ENCODE assay signal across 17 cellular contexts in genomic region chr7:6475433-6476186, GRCh38. TPM values are rescaled to one million over a fixed set of nuclear protein-coding genes. Genes with fewer than 3 reads are reported as not detected.
A peak's percentile ranks its signal among the peaks of the same experiment; 100 is the strongest.
DNase-seq lines count a peak whose midpoint lies in the region; ATAC-seq and TF ChIP-seq lines count a peak whose summit lies in the region.
"Had no signal": no experiment of that assay in that cellular context is flagged by ENCODE, and none has a peak within 500 bp of the region (broad histone marks: within the 10 kb centered on the region; RNA-seq: fewer than 3 reads in every experiment).

No MANE protein-coding gene starts in this region.

- H3K27me3 ChIP-seq in GM23248 (replicated peaks; ENCODE audit: insufficient read depth) = no peaks in the 10 kb centered on the region
- H3K27me3 ChIP-seq: upper lobe of left lung had no signal

- peaks cover 59% of the 10 kb centered on the region; the same call in 1 of the 2 replicates for H4K20me1 ChIP-seq in GM23248 (ENCODE audit: insufficient read depth)

- no peak for DNase-seq in activated CD4-positive, alpha-beta T cell treated with anti-CD3 and anti-CD28 coated beads for 36 hours
- no peak for DNase-seq in activated CD4-positive, alpha-beta T cell treated with anti-CD3 and anti-CD28 coated beads, Interleukin-2, amount 50 U/mL, for 48 hours
- DNase-seq in GM23248 (peak; percentile 40), osteocyte (ENCODE audit: extremely low spot score, unreplicated experiment) (no peak)
- no peak for DNase-seq in activated CD4-positive, CD25-positive, alpha-beta regulatory T cell (lab: John Stamatoyannopoulos, UW)
- DNase-seq: cerebellar nuclear complex; DMS79 treated with DMSO at 0.1 percent for 48 hours; NCI-H1694 treated with DMSO at 0.1 percent for 48 hours; NCI-H510A; Right ventricle myocardium superior; stimulated activated naive CD8-positive, alpha-beta T cell treated with anti-CD3 and anti-CD28 coated beads, Interleukin-15, Interleukin-2, amounts not matched to agents 100 U/mL and 50 U/mL, for 24 hours; upper lobe of left lung had no signal

- in situ Hi-C loops in GM23248 (cut with MboI) = no loop called here

- H3F3A ChIP-seq in GM23248 (ENCODE audit: insufficient read depth) = peaks cover 42% of the 10 kb centered on the region

- no peaks in the 10 kb centered on the region for H3K9me2 ChIP-seq in GM23248 (ENCODE audit: insufficient read depth)

- H3K4me2 ChIP-seq in GM23248 (ENCODE audit: unreplicated experiment) = no peak overlapping the region

- H3K9me3 Mint-ChIP-seq in activated CD4-positive, alpha-beta T cell treated with anti-CD3 and anti-CD28 coated beads for 36 hours (ENCODE audit: low read depth) = no peaks in the 10 kb centered on the region
- H3K9me3 Mint-ChIP-seq in osteocyte (ENCODE audit: unreplicated experiment) = no peaks in the 10 kb centered on the region
- H3K9me3 Mint-ChIP-seq: CD14-positive monocyte had no signal

- H3K36me3 ChIP-seq in GM23248 (ENCODE audit: low read depth) = peaks cover 49% of the 10 kb centered on the region

- peak overlapping the region; percentile 31; the same call in 1 of the 2 replicates for H3K27ac ChIP-seq in GM23248
- H3K27ac ChIP-seq in adipose tissue (ENCODE audit: low read depth, low read length) = peak overlapping the region; percentile 5
- H3K27ac ChIP-seq: upper lobe of left lung had no signal

- H3K9ac ChIP-seq in GM23248 = peak overlapping the region; percentile 46; the same call in 1 of the 2 replicates

- POLR2A ChIA-PET in activated CD4-positive, alpha-beta T cell treated with anti-CD3 and anti-CD28 coated beads for 36 hours (lab: Charles Lee) = no interaction called here

- no peaks in the 10 kb centered on the region for H3K9me3 ChIP-seq in GM23248 (ENCODE audit: low read depth)
- H3K9me3 ChIP-seq: HAP-1, upper lobe of left lung had no signal

- H3K4me3 Mint-ChIP-seq in activated CD4-positive, alpha-beta T cell treated with anti-CD3 and anti-CD28 coated beads for 36 hours = no peak overlapping the region
- no peak overlapping the region for H3K4me3 Mint-ChIP-seq in osteocyte (ENCODE audit: unreplicated experiment)
- H3K4me3 Mint-ChIP-seq: CD14-positive monocyte had no signal

- no peak overlapping the region for H2AFZ ChIP-seq in GM23248

- H3K36me3 Mint-ChIP-seq in activated CD4-positive, alpha-beta T cell treated with anti-CD3 and anti-CD28 coated beads for 36 hours (ENCODE audit: low read depth) = peaks cover 17% of the 10 kb centered on the region
- H3K36me3 Mint-ChIP-seq in osteocyte (ENCODE audit: unreplicated experiment) = peaks cover 24% of the 10 kb centered on the region

- intact Hi-C loops in activated CD4-positive, alpha-beta T cell treated with anti-CD3 and anti-CD28 coated beads for 36 hours (cut with DNase I, micrococcal nuclease) = no loop called here

- WGBS in GM23248 (ENCODE audit: low coverage in 1 of 2, low lambda C conversion rate in 2 of 2, missing lambda C conversion rate in 2 of 2), 2 experiments = 60 to 64% methylated on average over 3 of the region's 3 CpGs
- WGBS in adipose tissue, 3 donors = 66 to 91% (median 90%) methylated on average over 3 of the region's 3 CpGs

- no peak overlapping the region for H3K4me3 ChIP-seq in GM23248
- H3K4me3 ChIP-seq: HAP-1, upper lobe of left lung had no signal

- H3K27me3 Mint-ChIP-seq in activated CD4-positive, alpha-beta T cell treated with anti-CD3 and anti-CD28 coated beads for 36 hours = no peaks in the 10 kb centered on the region
- no peaks in the 10 kb centered on the region for H3K27me3 Mint-ChIP-seq in osteocyte (ENCODE audit: unreplicated experiment)

- H3K27ac Mint-ChIP-seq in activated CD4-positive, alpha-beta T cell treated with anti-CD3 and anti-CD28 coated beads for 36 hours = peak overlapping the region; percentile 66
- peak overlapping the region; percentile 85 for H3K27ac Mint-ChIP-seq in osteocyte (ENCODE audit: unreplicated experiment)

- no peak for TF ChIP-seq CTCF in osteocyte (IDR thresholded peaks at IDR 0.05)

- ATAC-seq in activated CD4-positive, alpha-beta T cell treated with anti-CD3 and anti-CD28 coated beads for 36 hours = peak; percentile 56
- ATAC-seq in HG03135 (IDR thresholded peaks at IDR 0.05; ENCODE audit: unreplicated experiment) (no peak), GM18517 (IDR thresholded peaks at IDR 0.05; ENCODE audit: unreplicated experiment) (no peak)
- ATAC-seq: stimulated activated naive CD8-positive, alpha-beta T cell treated with anti-CD3 and anti-CD28 coated beads, Interleukin-15, Interleukin-2, amounts not matched to agents 100 U/mL and 50 U/mL, for 24 hours had no signal

- peaks cover 52% of the 10 kb centered on the region for H3K4me1 Mint-ChIP-seq in activated CD4-positive, alpha-beta T cell treated with anti-CD3 and anti-CD28 coated beads for 36 hours
- peaks cover 34% of the 10 kb centered on the region for H3K4me1 Mint-ChIP-seq in osteocyte (ENCODE audit: unreplicated experiment)

- peaks cover 99% of the 10 kb centered on the region for H3K79me2 ChIP-seq in GM23248 (ENCODE audit: insufficient read depth)

- CTCF ChIA-PET in activated CD4-positive, alpha-beta T cell treated with anti-CD3 and anti-CD28 coated beads for 36 hours (lab: Charles Lee) = interaction anchor here (0.6 to 1.0 kb wide), 6 partner anchors 18 to 220 kb away, joined by 3 to 5 read pairs (median 3); no protein-coding TSS in a partner anchor

- peaks cover 33% of the 10 kb centered on the region for H3K4me1 ChIP-seq in GM23248 (ENCODE audit: insufficient read depth)

RNA-seq across cellular contexts. Expression of gene KDELR2, which starts 8.3 kb away (rescaled TPM):
- total RNA-seq in activated CD4-positive, alpha-beta T cell treated with anti-CD3 and anti-CD28 coated beads for 36 hours = 10 to 100 TPM; 67.2 to 78.7 TPM
- total RNA-seq in GM23248 (2014; rRNA removed; shearing (Covaris generic)) = 275 and 319 TPM in 2 replicates
- polyA plus RNA-seq in GM23248 (2016; fragmentation: Nextera tagmentation; extraction: Ambion mirVana) = 686 and 702 TPM in 2 replicates
- polyA plus RNA-seq in adipose tissue = 10 to 100 TPM; 59.0 to 95.6 (median 85.8) TPM
- total RNA-seq in osteocyte = 196 and 197 TPM in 2 replicates

RNA-seq across cellular contexts. Expression of gene DAGLB, which starts 27.9 kb away (rescaled TPM):
- 10 to 100 TPM in 1 of 2 experiments, 1 to 10 TPM in 1; 9.8 to 15.2 TPM for total RNA-seq in activated CD4-positive, alpha-beta T cell treated with anti-CD3 and anti-CD28 coated beads for 36 hours
- total RNA-seq in GM23248 (2014; rRNA removed; shearing (Covaris generic)) = 31.7 and 37.6 TPM in 2 replicates
- polyA plus RNA-seq in GM23248 (2016; fragmentation: Nextera tagmentation; extraction: Ambion mirVana) = 24.8 and 26.7 TPM in 2 replicates
- polyA plus RNA-seq in adipose tissue = 1 to 10 TPM; 6.2 to 7.3 (median 7.2) TPM
- total RNA-seq in osteocyte = 21.5 and 22.4 TPM in 2 replicates
